ENCODE assay signal across 43 cellular contexts in the genomic region with DNA sequence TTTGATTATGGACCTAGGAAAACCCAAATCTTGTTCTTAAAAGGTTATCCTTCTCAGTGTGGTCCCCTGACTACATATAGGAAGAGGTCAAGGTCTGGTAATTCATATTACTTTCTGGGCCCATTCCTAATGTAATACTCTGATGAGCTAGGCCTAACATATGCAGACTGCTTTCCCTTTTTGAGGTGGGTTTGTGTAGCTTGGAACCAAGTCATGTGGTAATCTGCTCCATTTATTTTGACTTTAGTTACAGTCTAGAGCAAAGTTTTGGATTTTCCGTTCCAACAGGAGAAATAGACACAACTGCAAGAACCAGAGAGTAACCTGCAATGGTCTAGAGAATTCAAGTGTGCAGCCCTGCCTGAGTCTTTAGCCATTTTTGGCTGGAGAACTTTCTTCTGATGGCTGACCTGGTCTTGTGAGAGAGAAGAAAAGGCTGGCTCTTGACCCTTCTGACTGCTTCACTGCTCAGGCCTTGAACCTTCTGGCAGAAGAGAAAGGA. TPM values are rescaled to one million over a fixed set of nuclear protein-coding genes. Genes with fewer than 3 reads are reported as not detected.
"Had no signal": no experiment of that assay in that cellular context is flagged by ENCODE, and none has a peak within 500 bp of the region (broad histone marks: within the 10 kb centered on the region; RNA-seq: fewer than 3 reads in every experiment).

No MANE protein-coding gene starts in this region.

- H3K4me1 ChIP-seq: adrenal gland, ascending aorta, body of pancreas, breast epithelium had no signal

- DNase-seq: activated effector memory CD4-positive, alpha-beta T cell treated with anti-CD3 and anti-CD28 coated beads, Interleukin-2, amount 50 U/mL, for 16 hours; activated effector memory CD4-positive, alpha-beta T cell treated with Interleukin-2 at 50 U/mL for 16 hours; activated gamma-delta T cell; activated gamma-delta T cell treated with Interleukin-2 at 50 U/mL for 16 hours; activated naive CD4-positive, alpha-beta T cell; activated naive CD4-positive, alpha-beta T cell treated with anti-CD3 and anti-CD28 coated beads for 36 hours; activated naive CD4-positive, alpha-beta T cell treated with anti-CD3 and anti-CD28 coated beads, Interleukin-2, amount 10 ng/mL, durations not matched to agents 7 days and 5 days; activated naive CD4-positive, alpha-beta T cell treated with anti-CD3 and anti-CD28 coated beads, Interleukin-2, amount 50 U/mL, for 16 hours; activated naive CD4-positive, alpha-beta T cell treated with Interleukin-2 at 50 U/mL for 16 hours; activated naive CD8-positive, alpha-beta T cell treated with anti-CD3 and anti-CD28 coated beads for 36 hours; activated naive CD8-positive, alpha-beta T cell treated with anti-CD3 and anti-CD28 coated beads, Interleukin-2, amount 10 ng/mL, durations not matched to agents 7 days and 5 days; activated naive CD8-positive, alpha-beta T cell treated with anti-CD3 and anti-CD28 coated beads, Interleukin-2, amount 50 U/mL, for 24 hours; activated T-cell treated with anti-CD3 and anti-CD28 coated beads, Interleukin-2, amount 50 U/mL, for 1 hour; activated T-cell treated with anti-CD3 and anti-CD28 coated beads, Interleukin-2, amount 50 U/mL, for 24 hours; activated T-cell treated with anti-CD3 and anti-CD28 coated beads, Interleukin-2, amount 50 U/mL, for 4 hours; activated T-cell treated with anti-CD3 and anti-CD28 coated beads, Interleukin-2, amount 50 U/mL, for 48 hours; activated T-cell treated with anti-CD3 and anti-CD28 coated beads, Interleukin-2, amount 50 U/mL, for 72 hours; adrenal gland; amniotic stem cell; amygdala; anterior cingulate cortex; aorta; body of pancreas; brain microvascular endothelial cell; caudate nucleus; central memory CD4-positive, alpha-beta T cell; cerebellar nuclear complex had no signal

- ATAC-seq: activated naive CD4-positive, alpha-beta T cell treated with anti-CD3 and anti-CD28 coated beads, Interleukin-2, amount 50 U/mL, for 72 hours; activated naive CD8-positive, alpha-beta T cell treated with anti-CD3 and anti-CD28 coated beads, Interleukin-2, amount 50 U/mL, for 24 hours; activated T-cell treated with anti-CD3 and anti-CD28 coated beads, Interleukin-2, amount 50 U/mL, for 4 hours; activated T-cell treated with anti-CD3 and anti-CD28 coated beads, Interleukin-2, amount 50 U/mL, for 72 hours; activated T-helper 17 cell treated with anti-CD3 and anti-CD28 coated beads, Interleukin-2, amount 50 U/mL, for 72 hours; body of pancreas had no signal

- H3K4me1 Mint-ChIP-seq: activated naive CD4-positive, alpha-beta T cell treated with anti-CD3 and anti-CD28 coated beads, Interleukin-2, amount 10 ng/mL, durations not matched to agents 7 days and 5 days; activated naive CD4-positive, alpha-beta T cell treated with anti-CD3 and anti-CD28 coated beads, Interleukin-2, amount 50 U/mL, for 24 hours; activated naive CD8-positive, alpha-beta T cell treated with anti-CD3 and anti-CD28 coated beads for 36 hours; activated naive CD8-positive, alpha-beta T cell treated with anti-CD3 and anti-CD28 coated beads, Interleukin-2, amount 10 ng/mL, durations not matched to agents 7 days and 5 days; activated naive CD8-positive, alpha-beta T cell treated with anti-CD3 and anti-CD28 coated beads, Interleukin-2, amount 50 U/mL, for 24 hours; activated T-helper 17 cell treated with anti-CD3 and anti-CD28 coated beads, Interleukin-2, amount 50 U/mL, for 72 hours; brain; central memory CD8-positive, alpha-beta T cell had no signal

- H3K36me3 ChIP-seq: adrenal gland, ascending aorta, brain microvascular endothelial cell, cardiac muscle cell had no signal

- H3K27me3 Mint-ChIP-seq: central memory CD8-positive, alpha-beta T cell had no signal

- H3K27ac ChIP-seq: adrenal gland, ascending aorta, body of pancreas, brain microvascular endothelial cell, cardiac muscle cell had no signal

- H3K27ac Mint-ChIP-seq: activated naive CD4-positive, alpha-beta T cell treated with anti-CD3 and anti-CD28 coated beads for 36 hours; activated naive CD4-positive, alpha-beta T cell treated with anti-CD3 and anti-CD28 coated beads, Interleukin-2, amount 10 ng/mL, durations not matched to agents 7 days and 5 days; activated naive CD4-positive, alpha-beta T cell treated with anti-CD3 and anti-CD28 coated beads, Interleukin-2, amount 50 U/mL, for 24 hours; activated naive CD4-positive, alpha-beta T cell treated with anti-CD3 and anti-CD28 coated beads, Interleukin-2, amount 50 U/mL, for 72 hours; activated naive CD8-positive, alpha-beta T cell; activated naive CD8-positive, alpha-beta T cell treated with anti-CD3 and anti-CD28 coated beads for 36 hours; activated naive CD8-positive, alpha-beta T cell treated with anti-CD3 and anti-CD28 coated beads, Interleukin-2, amount 10 ng/mL, durations not matched to agents 7 days and 5 days; activated naive CD8-positive, alpha-beta T cell treated with anti-CD3 and anti-CD28 coated beads, Interleukin-2, amount 50 U/mL, for 24 hours; activated T-cell treated with anti-CD3 and anti-CD28 coated beads, Interleukin-2, amount 50 U/mL, for 24 hours; activated T-cell treated with anti-CD3 and anti-CD28 coated beads, Interleukin-2, amount 50 U/mL, for 72 hours; activated T-helper 1 cell treated with anti-CD3 and anti-CD28 coated beads, Interleukin-12 subunit alpha, Interleukin-12 subunit beta, Interleukin-2, Interleukin-4 antibody, amounts not matched to agents 30 ng/mL and 10 ng/mL and 1 ng/mL, durations not matched to agents 14 hours and 24 hours and 36 hours; activated T-helper 17 cell treated with anti-CD3 and anti-CD28 coated beads, Interleukin-2, amount 50 U/mL, for 72 hours; activated T-helper 2 cell treated with anti-CD3 and anti-CD28 coated beads, Interferon-gamma antibody, Interleukin-2, Interleukin-4, amounts not matched to agents 10 μg/mL and 5 μg/mL and 100 μg/mL, durations not matched to agents 14 hours and 24 hours and 36 hours; brain had no signal

- H3K27me3 ChIP-seq: ascending aorta, brain microvascular endothelial cell had no signal

- FAIRE-seq: bronchial epithelial cell had no signal

- H3K4me3 ChIP-seq: adrenal gland, ascending aorta, body of pancreas, breast epithelium, cardiac muscle cell had no signal

- H3K4me3 Mint-ChIP-seq: activated naive CD4-positive, alpha-beta T cell treated with anti-CD3 and anti-CD28 coated beads for 36 hours; activated naive CD4-positive, alpha-beta T cell treated with anti-CD3 and anti-CD28 coated beads, Interleukin-2, amount 10 ng/mL, durations not matched to agents 7 days and 5 days; activated naive CD4-positive, alpha-beta T cell treated with anti-CD3 and anti-CD28 coated beads, Interleukin-2, amount 50 U/mL, for 24 hours; activated naive CD8-positive, alpha-beta T cell; activated naive CD8-positive, alpha-beta T cell treated with anti-CD3 and anti-CD28 coated beads for 36 hours; activated naive CD8-positive, alpha-beta T cell treated with anti-CD3 and anti-CD28 coated beads, Interleukin-2, amount 10 ng/mL, durations not matched to agents 7 days and 5 days; activated naive CD8-positive, alpha-beta T cell treated with anti-CD3 and anti-CD28 coated beads, Interleukin-2, amount 50 U/mL, for 24 hours; activated T-cell treated with anti-CD3 and anti-CD28 coated beads, Interleukin-2, amount 50 U/mL, for 24 hours; activated T-cell treated with anti-CD3 and anti-CD28 coated beads, Interleukin-2, amount 50 U/mL, for 4 hours; activated T-cell treated with anti-CD3 and anti-CD28 coated beads, Interleukin-2, amount 50 U/mL, for 72 hours; activated T-helper 1 cell treated with anti-CD3 and anti-CD28 coated beads, Interleukin-12 subunit alpha, Interleukin-12 subunit beta, Interleukin-2, Interleukin-4 antibody, amounts not matched to agents 30 ng/mL and 10 ng/mL and 1 ng/mL, durations not matched to agents 14 hours and 24 hours and 36 hours; activated T-helper 17 cell treated with anti-CD3 and anti-CD28 coated beads, Interleukin-2, amount 50 U/mL, for 72 hours; brain; central memory CD8-positive, alpha-beta T cell had no signal

- H3K36me3 Mint-ChIP-seq: activated naive CD4-positive, alpha-beta T cell treated with anti-CD3 and anti-CD28 coated beads, Interleukin-2, amount 10 ng/mL, durations not matched to agents 7 days and 5 days; activated naive CD8-positive, alpha-beta T cell treated with anti-CD3 and anti-CD28 coated beads for 36 hours; activated naive CD8-positive, alpha-beta T cell treated with anti-CD3 and anti-CD28 coated beads, Interleukin-2, amount 10 ng/mL, durations not matched to agents 7 days and 5 days; brain had no signal

RNA-seq across cellular contexts. Expression of a gene that starts 22.5 kb away (rescaled TPM):
- total RNA-seq: activated naive CD4-positive, alpha-beta T cell treated with anti-CD3 and anti-CD28 coated beads for 36 hours; activated naive CD4-positive, alpha-beta T cell treated with anti-CD3 and anti-CD28 coated beads, Interleukin-2, amount 50 U/mL, for 72 hours; activated naive CD8-positive, alpha-beta T cell treated with anti-CD3 and anti-CD28 coated beads for 36 hours; activated naive CD8-positive, alpha-beta T cell treated with anti-CD3 and anti-CD28 coated beads, Interleukin-2, amount 10 ng/mL, durations not matched to agents 7 days and 5 days; activated T-cell treated with anti-CD3 and anti-CD28 coated beads, Interleukin-2, amount 50 U/mL, for 4 hours; activated T-cell treated with anti-CD3 and anti-CD28 coated beads, Interleukin-2, amount 50 U/mL, for 72 hours; activated T-helper 1 cell treated with anti-CD3 and anti-CD28 coated beads, Interleukin-12 subunit alpha, Interleukin-12 subunit beta, Interleukin-2, Interleukin-4 antibody, amounts not matched to agents 30 ng/mL and 10 ng/mL and 1 ng/mL, durations not matched to agents 14 hours and 24 hours and 36 hours; activated T-helper 17 cell treated with anti-CD3 and anti-CD28 coated beads, Interleukin-2, amount 50 U/mL, for 72 hours; activated T-helper 2 cell treated with anti-CD3 and anti-CD28 coated beads, Interferon-gamma antibody, Interleukin-2, Interleukin-4, amounts not matched to agents 10 μg/mL and 5 μg/mL and 100 μg/mL, durations not matched to agents 14 hours and 24 hours and 36 hours; adrenal gland; aorta; ascending aorta; astrocyte; body of pancreas; cardiac muscle cell; chondrocyte had no signal
- polyA plus RNA-seq: adrenal gland, aorta, cardiac muscle cell had no signal

RNA-seq across cellular contexts. Expression of a gene that starts 22.9 kb away (rescaled TPM):
- total RNA-seq: activated naive CD4-positive, alpha-beta T cell treated with anti-CD3 and anti-CD28 coated beads for 36 hours; activated naive CD8-positive, alpha-beta T cell treated with anti-CD3 and anti-CD28 coated beads for 36 hours; activated naive CD8-positive, alpha-beta T cell treated with anti-CD3 and anti-CD28 coated beads, Interleukin-2, amount 10 ng/mL, durations not matched to agents 7 days and 5 days; aorta; ascending aorta; cardiac muscle cell; cardiac septum; cerebellum; chondrocyte had no signal
